ENCODE assay signal across 12 cellular contexts in genomic region chr12:89962648-89963047, GRCh38.
A peak's percentile ranks its signal among the peaks of the same experiment; 100 is the strongest.
DNase-seq lines count a peak whose midpoint lies in the region; ATAC-seq, FAIRE-seq and TF ChIP-seq lines count a peak whose summit lies in the region.
"Had no signal": no experiment of that assay in that cellular context is flagged by ENCODE, and none has a peak within 500 bp of the region (broad histone marks: within the 10 kb centered on the region; RNA-seq: fewer than 3 reads in every experiment).

No MANE protein-coding gene starts in this region.

- no peak overlapping the region for H3K9ac ChIP-seq in endothelial cell of umbilical vein (replicated peaks; ENCODE audit: extremely low read depth, insufficient read depth, low read length)

- no peaks in the 10 kb centered on the region for H3K9me3 ChIP-seq in endothelial cell of umbilical vein (replicated peaks; ENCODE audit: control insufficient read depth, insufficient read depth, low read length)
- H3K9me3 ChIP-seq: thoracic aorta had no signal

- intact Hi-C loops in endothelial cell of umbilical vein (cut with micrococcal nuclease), result no loop called here

- no peaks in the 10 kb centered on the region for H3K27me3 ChIP-seq in endothelial cell of umbilical vein (ENCODE audit: control insufficient read depth in 2 of 2, insufficient read depth in 2 of 2, low read length in 2 of 2)

- no peak overlapping the region for H3K4me3 ChIP-seq in endothelial cell of umbilical vein (replicated peaks in 1 of 3; ENCODE audit: insufficient read depth in 1 of 3, low read depth in 1 of 3, low read length in 3 of 3)
- H3K4me3 ChIP-seq: thoracic aorta had no signal

- no peak for TF ChIP-seq POLR2A in endothelial cell of umbilical vein (IDR thresholded peaks at IDR 0.05; ENCODE audit: low read depth, low read length)

- no peaks in the 10 kb centered on the region for H3K36me3 ChIP-seq in endothelial cell of umbilical vein (ENCODE audit: control insufficient read depth in 2 of 2, extremely low read depth in 1 of 2, insufficient read depth in 2 of 2, low read length in 2 of 2)
- H3K36me3 ChIP-seq: thoracic aorta had no signal

- no peak overlapping the region for H3K27ac ChIP-seq in endothelial cell of umbilical vein (ENCODE audit: insufficient read depth, low read depth, low read length)
- H3K27ac ChIP-seq: thoracic aorta had no signal

- no peaks in the 10 kb centered on the region for H3K4me1 Mint-ChIP-seq in progenitor cell of endocrine pancreas (ENCODE audit: low read depth)
- H3K4me1 Mint-ChIP-seq in activated T-cell treated with anti-CD3 and anti-CD28 coated beads, Interleukin-2, amount 50 U/mL, for 4 hours (ENCODE audit: low read depth), result peaks cover 19% of the 10 kb centered on the region

- dilution Hi-C loops in endothelial cell of umbilical vein (cut with MboI; ENCODE audit: extremely low pct_ligation_motif_present, low sequenced_read_pairs), result no loop called here

- TF ChIP-seq CTCF in endothelial cell of umbilical vein (IDR thresholded peaks at IDR 0.05; ENCODE audit: extremely low read depth in 1 of 2, insufficient read depth in 1 of 2, low read depth in 1 of 2, low read length in 2 of 2) (peak in 1 of 2 donors; percentile 28), progenitor cell of endocrine pancreas (IDR thresholded peaks at IDR 0.05; ENCODE audit: unreplicated experiment) (peak; percentile 30)

- H3K9me1 ChIP-seq in endothelial cell of umbilical vein (replicated peaks; ENCODE audit: control insufficient read depth, extremely low read depth, insufficient read depth, low read length), result no peaks in the 10 kb centered on the region

- no peak overlapping the region for H3K27ac Mint-ChIP-seq in progenitor cell of endocrine pancreas
- H3K27ac Mint-ChIP-seq: activated CD4-positive, alpha-beta memory T cell treated with anti-CD3 and anti-CD28 coated beads, Interleukin-2, amount 10 ng/mL, durations not matched to agents 7 days and 5 days; activated naive CD8-positive, alpha-beta T cell treated with anti-CD3 and anti-CD28 coated beads, Interleukin-2, amount 10 ng/mL, durations not matched to agents 7 days and 5 days had no signal

- H3K4me2 ChIP-seq in endothelial cell of umbilical vein (ENCODE audit: insufficient read depth, low read length), result no peak overlapping the region

- POLR2A ChIA-PET in endothelial cell of umbilical vein (lab: Charles Lee), result no interaction called here

- peaks cover 3% of the 10 kb centered on the region for H3K9me3 Mint-ChIP-seq in progenitor cell of endocrine pancreas (ENCODE audit: low read depth)
- no peaks in the 10 kb centered on the region for H3K9me3 Mint-ChIP-seq in activated T-cell treated with anti-CD3 and anti-CD28 coated beads, Interleukin-2, amount 50 U/mL, for 4 hours
- H3K9me3 Mint-ChIP-seq: activated CD4-positive, alpha-beta memory T cell treated with anti-CD3 and anti-CD28 coated beads, Interleukin-2, amount 10 ng/mL, durations not matched to agents 7 days and 5 days; activated naive CD8-positive, alpha-beta T cell treated with anti-CD3 and anti-CD28 coated beads, Interleukin-2, amount 10 ng/mL, durations not matched to agents 7 days and 5 days had no signal

- H3K27me3 Mint-ChIP-seq in progenitor cell of endocrine pancreas, result peaks cover 2% of the 10 kb centered on the region
- no peaks in the 10 kb centered on the region for H3K27me3 Mint-ChIP-seq in activated T-cell treated with anti-CD3 and anti-CD28 coated beads, Interleukin-2, amount 50 U/mL, for 4 hours (ENCODE audit: low read depth)
- H3K27me3 Mint-ChIP-seq: activated CD4-positive, alpha-beta memory T cell treated with anti-CD3 and anti-CD28 coated beads, Interleukin-2, amount 10 ng/mL, durations not matched to agents 7 days and 5 days; activated naive CD8-positive, alpha-beta T cell treated with anti-CD3 and anti-CD28 coated beads, Interleukin-2, amount 10 ng/mL, durations not matched to agents 7 days and 5 days had no signal

- ATAC-seq in HG03280 (IDR thresholded peaks at IDR 0.05; ENCODE audit: unreplicated experiment), result no peak
- ATAC-seq in activated T-cell treated with anti-CD3 and anti-CD28 coated beads, Interleukin-2, amount 50 U/mL, for 4 hours, result no peak

- no peaks in the 10 kb centered on the region for H3K79me2 ChIP-seq in endothelial cell of umbilical vein (ENCODE audit: control insufficient read depth, insufficient read depth, low read length)

- no peak for FAIRE-seq in endothelial cell of umbilical vein (lab: Jason Lieb, UNC)

- no peak overlapping the region for H3K4me3 Mint-ChIP-seq in progenitor cell of endocrine pancreas (ENCODE audit: low read depth)
- H3K4me3 Mint-ChIP-seq in activated T-cell treated with anti-CD3 and anti-CD28 coated beads, Interleukin-2, amount 50 U/mL, for 4 hours, result no peak overlapping the region
- H3K4me3 Mint-ChIP-seq: activated CD4-positive, alpha-beta memory T cell treated with anti-CD3 and anti-CD28 coated beads, Interleukin-2, amount 10 ng/mL, durations not matched to agents 7 days and 5 days; activated naive CD8-positive, alpha-beta T cell treated with anti-CD3 and anti-CD28 coated beads, Interleukin-2, amount 10 ng/mL, durations not matched to agents 7 days and 5 days had no signal

- DNase-seq in NCI-H510A treated with DMSO at 0.1 percent for 48 hours (lab: John Stamatoyannopoulos, UW), result peak; percentile 1
- DNase-seq in NCI-H510A (lab: John Stamatoyannopoulos, UW), result no peak
- peak; percentile 8 for DNase-seq in MV-4-11 (lab: John Stamatoyannopoulos, UW)
- peak; percentile 31 for DNase-seq in endothelial cell of umbilical vein (ENCODE audit: low read depth, low spot score)
- DNase-seq in progenitor cell of endocrine pancreas (ENCODE audit: low spot score, unreplicated experiment), result no peak
- no peak for DNase-seq in kidney glomerular epithelial cell (lab: John Stamatoyannopoulos, UW)
- no peak for DNase-seq in activated T-cell treated with anti-CD3 and anti-CD28 coated beads, Interleukin-2, amount 50 U/mL, for 4 hours
- DNase-seq: activated CD4-positive, alpha-beta memory T cell treated with anti-CD3 and anti-CD28 coated beads, Interleukin-2, amount 10 ng/mL, durations not matched to agents 7 days and 5 days; activated naive CD8-positive, alpha-beta T cell treated with anti-CD3 and anti-CD28 coated beads, Interleukin-2, amount 10 ng/mL, durations not matched to agents 7 days and 5 days; effector CD4-positive, alpha-beta T cell had no signal

- BruUV-seq in endothelial cell of umbilical vein (replicated peaks; lab: Mats Ljungman, UMichigan), result no TSS peak

- H3K4me1 ChIP-seq in endothelial cell of umbilical vein (ENCODE audit: control insufficient read depth, extremely low read depth, insufficient read depth, low read length), result no peaks in the 10 kb centered on the region

- CTCF ChIA-PET in endothelial cell of umbilical vein (lab: Charles Lee), result interaction anchor here (0.7 to 1.3 kb wide), 8 partner anchors 10 to 1146 kb away, joined by 3 to 9 read pairs (median 3); partner anchors contain the start of gene ATP2B1

- H3K36me3 Mint-ChIP-seq in progenitor cell of endocrine pancreas (ENCODE audit: insufficient read depth), result no peaks in the 10 kb centered on the region
- H3K36me3 Mint-ChIP-seq in activated T-cell treated with anti-CD3 and anti-CD28 coated beads, Interleukin-2, amount 50 U/mL, for 4 hours (ENCODE audit: insufficient read depth), result no peaks in the 10 kb centered on the region
- H3K36me3 Mint-ChIP-seq: activated naive CD8-positive, alpha-beta T cell treated with anti-CD3 and anti-CD28 coated beads, Interleukin-2, amount 10 ng/mL, durations not matched to agents 7 days and 5 days had no signal

- no peaks in the 10 kb centered on the region for H4K20me1 ChIP-seq in endothelial cell of umbilical vein (replicated peaks; ENCODE audit: control insufficient read depth, extremely low read depth, insufficient read depth, low read length)

- no peak overlapping the region for H2AFZ ChIP-seq in endothelial cell of umbilical vein (ENCODE audit: low read depth, low read length)

TF ChIP-seq in endothelial cell of umbilical vein, 7 proteins besides CTCF, POLR2A, EP300 and RAD21:
- TF ChIP-seq JUN (IDR thresholded peaks at IDR 0.05; ENCODE audit: borderline replicate concordance, insufficient read depth, insufficient read length, low read depth) (no peak), FOS (IDR thresholded peaks at IDR 0.05; ENCODE audit: borderline replicate concordance, insufficient read depth, low read length) (no peak), GATA2 (IDR thresholded peaks at IDR 0.05; ENCODE audit: insufficient read depth, insufficient read length, low read depth, low read length) (no peak), EZH2 (IDR thresholded peaks at IDR 0.05; ENCODE audit: borderline replicate concordance, low read depth, low read length, severe bottlenecking) (no peak), MYC (IDR thresholded peaks at IDR 0.05; ENCODE audit: low read depth, low read length) (no peak), POLR2AphosphoS5 (IDR thresholded peaks at IDR 0.05; ENCODE audit: insufficient read depth, low read depth, low read length) (no peak)
- TF ChIP-seq, protein P1, sequence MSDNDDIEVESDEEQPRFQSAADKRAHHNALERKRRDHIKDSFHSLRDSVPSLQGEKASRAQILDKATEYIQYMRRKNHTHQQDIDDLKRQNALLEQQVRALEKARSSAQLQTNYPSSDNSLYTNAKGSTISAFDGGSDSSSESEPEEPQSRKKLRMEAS (IDR thresholded peaks at IDR 0.05; ENCODE audit: insufficient read depth, insufficient read length), result no peak

Comparison
In these comparisons a context has a peak if more than half of its experiments do, and no peak if none do; other contexts are left out.
1. DNase-seq: peak in NCI-H510A treated with DMSO at 0.1 percent for 48 hours (single experiment), MV-4-11 (single experiment) and endothelial cell of umbilical vein (single experiment); none in NCI-H510A (single experiment), progenitor cell of endocrine pancreas (single experiment), kidney glomerular epithelial cell (single experiment) and activated T-cell treated with anti-CD3 and anti-CD28 coated beads, Interleukin-2, amount 50 U/mL, for 4 hours (single experiment).